Comparison of ENCODE assay signal across 20 cellular contexts in the genomic region with DNA sequence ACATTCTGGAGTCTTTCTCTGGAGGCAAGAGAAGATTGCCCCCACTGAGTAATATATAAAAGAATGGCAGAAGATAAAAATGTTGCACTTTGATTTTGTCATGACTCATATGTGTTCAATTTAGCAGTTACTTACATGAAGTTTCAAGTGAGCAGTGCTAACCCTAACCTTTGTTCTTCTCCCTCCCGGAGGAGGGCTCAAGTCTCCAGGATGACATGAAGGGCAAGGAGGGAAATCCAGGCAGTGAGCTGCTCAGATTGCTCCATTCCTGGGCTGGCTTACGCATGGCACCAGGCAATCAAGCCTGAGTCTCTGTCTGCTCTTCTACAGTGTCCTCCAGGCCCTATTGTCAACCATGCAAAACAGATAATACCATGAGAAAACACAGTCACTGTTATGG.
"Had no signal": no experiment of that assay in that cellular context is flagged by ENCODE, and none has a peak within 500 bp of the region (broad histone marks: within the 10 kb centered on the region; RNA-seq: fewer than 3 reads in every experiment).

No MANE protein-coding gene starts in this region.

- H3K4me1 ChIP-seq: esophagus muscularis mucosa, left ventricle myocardium inferior, psoas muscle, right atrium auricular region, tibial artery had no signal

- H3K27ac ChIP-seq: brain microvascular endothelial cell, dorsolateral prefrontal cortex, esophagus muscularis mucosa, left ventricle myocardium inferior, ovary, psoas muscle, right atrium auricular region, skin epidermis, tibial artery had no signal

- H3K9me3 ChIP-seq: esophagus muscularis mucosa, left ventricle myocardium inferior, ovary, psoas muscle, right atrium auricular region, tibial artery had no signal

- ATAC-seq: activated CD8-positive, alpha-beta T cell treated with anti-CD3 and anti-CD28 coated beads, Interleukin-2, amount 10 ng/mL, durations not matched to agents 7 days and 5 days; effector memory CD8-positive, alpha-beta T cell; natural killer cell treated with Interleukin-12 subunit alpha and Interleukin-12 subunit beta and Interleukin-15 and Interleukin-18, amount 100 ng/mL, for 72 hours; psoas muscle; stimulated activated effector memory CD8-positive, alpha-beta T cell treated with anti-CD3 and anti-CD28 coated beads, Interleukin-12 subunit alpha, Interleukin-12 subunit beta, amount 100 ng/mL, for 72 hours; stimulated activated naive CD8-positive, alpha-beta T cell treated with anti-CD3 and anti-CD28 coated beads, Interleukin-15, amount 100 ng/mL, for 72 hours had no signal

- DNase-seq: activated CD4-positive, alpha-beta T cell treated with anti-CD3 and anti-CD28 coated beads for 1 hour; activated CD4-positive, alpha-beta T cell treated with anti-CD3 and anti-CD28 coated beads, Interleukin-2, amount 50 U/mL, for 1 hour; activated CD8-positive, alpha-beta T cell treated with anti-CD3 and anti-CD28 coated beads, Interleukin-2, amount 10 ng/mL, durations not matched to agents 7 days and 5 days; activated gamma-delta T cell; aorta; brain microvascular endothelial cell; dorsolateral prefrontal cortex; effector memory CD8-positive, alpha-beta T cell; foreskin melanocyte; left ventricle myocardium inferior; ovary; psoas muscle; stimulated activated CD4-positive, alpha-beta T cell treated with anti-CD3 and anti-CD28 coated beads, Interleukin-2, amount 100 ng/mL, for 24 hours; stimulated activated naive CD8-positive, alpha-beta T cell treated with anti-CD3 and anti-CD28 coated beads, Interleukin-15, amount 100 ng/mL, for 72 hours; tibial artery had no signal

- H3K4me3 ChIP-seq: dorsolateral prefrontal cortex, esophagus muscularis mucosa, left ventricle myocardium inferior, ovary, psoas muscle, right atrium auricular region, skin epidermis, tibial artery had no signal

- H3K36me3 ChIP-seq: brain microvascular endothelial cell, esophagus muscularis mucosa, left ventricle myocardium inferior, ovary, right atrium auricular region, tibial artery had no signal

- H3K27me3 ChIP-seq: brain microvascular endothelial cell, dorsolateral prefrontal cortex, esophagus muscularis mucosa, ovary, right atrium auricular region, tibial artery had no signal
